ENCODE assay signal across 1 cellular context in the genomic region with DNA sequence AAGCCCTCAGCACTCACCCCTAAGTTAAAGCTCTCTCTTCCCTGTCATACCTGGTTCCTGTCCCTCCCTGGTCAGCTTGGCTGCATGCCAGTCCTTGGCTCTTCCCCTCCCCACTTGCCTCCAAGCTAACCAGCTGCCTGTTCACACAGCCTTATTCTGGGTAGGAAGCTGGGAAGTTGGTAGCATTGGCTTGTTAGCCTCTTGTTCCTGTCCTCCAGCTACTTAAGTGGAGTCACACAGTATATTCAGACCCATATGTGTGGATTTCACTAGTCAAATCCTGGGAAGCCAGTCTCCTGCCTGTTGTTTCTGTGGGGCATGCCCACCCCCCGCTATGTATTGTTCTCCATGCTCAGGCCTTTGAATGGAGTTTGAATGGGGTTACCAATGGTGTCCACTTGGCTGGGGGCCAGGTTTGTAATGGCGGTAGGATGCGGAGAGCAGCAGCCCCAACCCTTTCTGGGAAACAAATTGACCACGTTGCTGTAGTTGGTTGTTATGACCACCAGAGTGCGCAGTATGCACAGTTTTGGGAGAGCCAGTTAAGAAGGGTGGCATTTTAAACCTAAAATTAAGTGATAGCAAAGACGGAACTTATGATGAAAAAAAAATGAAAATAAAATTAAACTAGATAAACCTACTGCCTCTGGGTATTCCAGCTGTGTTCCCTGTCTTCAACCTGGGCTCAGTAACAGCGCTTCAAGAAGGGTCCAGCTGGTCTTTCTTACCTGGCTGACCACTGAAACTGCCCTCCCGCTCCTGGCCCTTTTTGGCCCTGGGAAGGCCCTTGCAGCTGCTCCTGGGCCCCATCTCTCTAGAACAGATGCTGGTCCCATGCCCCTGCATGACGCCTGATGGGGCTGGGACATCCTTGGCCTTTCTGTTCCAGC.
TF ChIP-seq lines count a peak whose summit lies in the region.

No MANE protein-coding gene starts in this region.

TF ChIP-seq in IMR-90, 13 proteins besides CTCF, POLR2A, EP300 and RAD21:
- TF ChIP-seq NFE2L2 (IDR thresholded peaks at IDR 0.05; ENCODE audit: low read depth, low read length) (no peak), BHLHE40 (IDR thresholded peaks at IDR 0.05; ENCODE audit: low read depth, low read length) (no peak), MAZ (IDR thresholded peaks at IDR 0.05; ENCODE audit: borderline replicate concordance, low read depth, low read length) (peak; percentile 56; the same call in 1 of the 2 replicates), MXI1 (IDR thresholded peaks at IDR 0.05; ENCODE audit: borderline replicate concordance, low read depth, low read length) (no peak), SMC3 (IDR thresholded peaks at IDR 0.05; ENCODE audit: low read depth, low read length) (peak; percentile 80)
